7 cellular contexts compared by ENCODE assay signal in genomic region chr4:37648084-37648817, GRCh38. TPM values are rescaled to one million over a fixed set of nuclear protein-coding genes. Genes with fewer than 3 reads are reported as not detected.
DNase-seq lines count a peak whose midpoint lies in the region; ATAC-seq and TF ChIP-seq lines count a peak whose summit lies in the region.

No MANE protein-coding gene starts in this region.

- TF ChIP-seq CTCF in heart right ventricle (IDR thresholded peaks at IDR 0.05), result no peak

- H3K27ac ChIP-seq in heart right ventricle (peak overlapping the region in 9 of 10 donors; percentile 11 to 75 (median 66)), thymus (ENCODE audit: low read depth) (peak overlapping the region; percentile 2)

- H3K27me3 ChIP-seq in heart right ventricle (no peaks in the 10 kb centered on the region), thymus (ENCODE audit: control insufficient read depth, insufficient read depth) (no peaks in the 10 kb centered on the region)

- no peaks in the 10 kb centered on the region for H3K9me3 ChIP-seq in heart right ventricle
- H3K9me3 ChIP-seq in thymus (ENCODE audit: control insufficient read depth), result no peaks in the 10 kb centered on the region

- H3K4me1 ChIP-seq in heart right ventricle (peaks cover 5 to 40% (median 21%) of the 10 kb centered on the region in 9 donors), thymus (ENCODE audit: control insufficient read depth, insufficient read depth, low read length) (peaks cover 2% of the 10 kb centered on the region)

- H3K36me3 ChIP-seq in heart right ventricle (peaks cover 0 to 61% (median 13%) of the 10 kb centered on the region in 9 donors), thymus (ENCODE audit: control insufficient read depth, insufficient read depth) (peaks cover 29% of the 10 kb centered on the region)

- in situ Hi-C loops in SK-MEL-5 (cut with HindIII; ENCODE audit: low pct_unique_long_range_greater_than_20kb, low sequenced_read_pairs), result no loop called here

- H3K4me3 ChIP-seq in heart right ventricle (no peak overlapping the region), thymus (ENCODE audit: low read length) (no peak overlapping the region)

- 52 to 57% methylated on average over 8 of the region's 8 CpGs for WGBS in heart right ventricle, 2 donors
- 95% methylated on average over 8 of the region's 8 CpGs for WGBS in thymus

- intact Hi-C loops in heart right ventricle (cut with DNase I), result loop anchor here in 1 of 10 donors (1.0 kb wide), 1 partner anchor 38 kb away; the partner anchor contains the start of gene RELL1

- DNase-seq in HPDE6-E6E7 (ENCODE audit: extremely low spot score) (peak; percentile 93), SK-MEL-5 (ENCODE audit: low read depth, low spot score) (peak; percentile 83), heart right ventricle (peak; percentile 48 to 75), NCI-H2107 treated with DMSO at 0.1 percent for 48 hours (lab: John Stamatoyannopoulos, UW; ENCODE audit: unreplicated experiment) (no peak)
- no peak for DNase-seq in effector CD4-positive, alpha-beta T cell
- DNase-seq in central memory CD4-positive, alpha-beta T cell, result no peak

- peak; percentile 75 to 98 (median 93) for ATAC-seq in heart right ventricle

RNA-seq across cellular contexts. Expression of gene RELL1, which starts 37.9 kb away (rescaled TPM):
- 33.3 and 40.7 TPM in 2 replicates for total RNA-seq in SK-MEL-5 (2014; rRNA removed; shearing (Covaris generic))
- polyA plus RNA-seq in SK-MEL-5 (2015; cell fraction: cytosol; rRNA removed), result 29.9 and 45.5 TPM in 2 replicates
- 7.5 and 8.2 TPM in 2 replicates for polyA plus RNA-seq in SK-MEL-5 (2015; cell fraction: nucleus; rRNA removed)
- 10 to 100 TPM; 18.1 to 39.9 (median 27.6) TPM for total RNA-seq in heart right ventricle
- polyA plus RNA-seq in heart right ventricle (1 to 10 TPM; 2.3 to 2.4 TPM), thymus (1.6 TPM)

Comparison
In these comparisons a context has a peak if more than half of its experiments do, and no peak if none do; other contexts are left out.
1. DNase-seq: peak in HPDE6-E6E7 (single experiment), SK-MEL-5 (single experiment) and heart right ventricle (2 of 2); none in effector CD4-positive, alpha-beta T cell (single experiment), central memory CD4-positive, alpha-beta T cell (single experiment) and NCI-H2107 treated with DMSO at 0.1 percent for 48 hours (single experiment).